In genomic region chr2:38146917-38147307, GRCh38 we compare ENCODE assay signal across 1 cellular context.
TF ChIP-seq lines count a peak whose summit lies in the region.

No MANE protein-coding gene starts in this region.

TF ChIP-seq in GM12878, 131 proteins besides CTCF, POLR2A, EP300 and RAD21 (continued from another document and continues in another):
- TF ChIP-seq, protein P1, sequence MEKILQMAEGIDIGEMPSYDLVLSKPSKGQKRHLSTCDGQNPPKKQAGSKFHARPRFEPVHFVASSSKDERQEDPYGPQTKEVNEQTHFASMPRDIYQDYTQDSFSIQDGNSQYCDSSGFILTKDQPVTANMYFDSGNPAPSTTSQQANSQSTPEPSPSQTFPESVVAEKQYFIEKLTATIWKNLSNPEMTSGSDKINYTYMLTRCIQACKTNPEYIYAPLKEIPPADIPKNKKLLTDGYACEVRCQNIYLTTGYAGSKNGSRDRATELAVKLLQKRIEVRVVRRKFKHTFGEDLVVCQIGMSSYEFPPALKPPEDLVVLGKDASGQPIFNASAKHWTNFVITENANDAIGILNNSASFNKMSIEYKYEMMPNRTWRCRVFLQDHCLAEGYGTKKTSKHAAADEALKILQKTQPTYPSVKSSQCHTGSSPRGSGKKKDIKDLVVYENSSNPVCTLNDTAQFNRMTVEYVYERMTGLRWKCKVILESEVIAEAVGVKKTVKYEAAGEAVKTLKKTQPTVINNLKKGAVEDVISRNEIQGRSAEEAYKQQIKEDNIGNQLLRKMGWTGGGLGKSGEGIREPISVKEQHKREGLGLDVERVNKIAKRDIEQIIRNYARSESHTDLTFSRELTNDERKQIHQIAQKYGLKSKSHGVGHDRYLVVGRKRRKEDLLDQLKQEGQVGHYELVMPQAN (conservative IDR thresholded peaks at IDR 0.05): no peak
- TF ChIP-seq EED (IDR thresholded peaks at IDR 0.05; ENCODE audit: low read depth) (peak; percentile 98), HDAC6 (IDR thresholded peaks at IDR 0.05; ENCODE audit: unreplicated experiment) (no peak), SMC3 (IDR thresholded peaks at IDR 0.05; ENCODE audit: borderline replicate concordance, low read length) (no peak), CHD4 (IDR thresholded peaks at IDR 0.05) (no peak), STAT1 (conservative IDR thresholded peaks at IDR 0.05) (no peak), NBN (IDR thresholded peaks at IDR 0.05) (no peak), SUZ12 (IDR thresholded peaks at IDR 0.05; ENCODE audit: unreplicated experiment) (no peak), POLR2AphosphoS2 (IDR thresholded peaks at IDR 0.05; ENCODE audit: low read depth, low read length) (no peak), JUNB (IDR thresholded peaks at IDR 0.05) (peak; percentile 98), SMAD5 (IDR thresholded peaks at IDR 0.05; ENCODE audit: low read depth) (no peak), RFX5 (IDR thresholded peaks at IDR 0.05; ENCODE audit: low read depth, low read length) (no peak), SIX5 (IDR thresholded peaks at IDR 0.05; ENCODE audit: low read depth, low read length, severe bottlenecking) (no peak), LARP7 (IDR thresholded peaks at IDR 0.05) (no peak), RCOR1 (conservative IDR thresholded peaks at IDR 0.05; ENCODE audit: low read depth, low read length) (no peak), EGR1 (IDR thresholded peaks at IDR 0.05; ENCODE audit: borderline replicate concordance in 1 of 2, low read depth in 2 of 2, low read length in 2 of 2) (peak in 1 of 2 experiments; percentile 88; a peak in 2 of 3 replicates), JUND (IDR thresholded peaks at IDR 0.05; ENCODE audit: low read depth, low read length) (peak; percentile 83), RELA (IDR thresholded peaks at IDR 0.05; ENCODE audit: borderline replicate concordance, partially characterized antibody) (peak; percentile 12), IKZF1 (conservative IDR thresholded peaks at IDR 0.05) (peak; percentile 95), RUNX3 (IDR thresholded peaks at IDR 0.05; ENCODE audit: low read length) (peak; percentile 90), PBX3 (IDR thresholded peaks at IDR 0.05; ENCODE audit: insufficient replicate concordance, low read depth, low read length) (no peak), MLLT1 (IDR thresholded peaks at IDR 0.05) (no peak), HDGF (IDR thresholded peaks at IDR 0.05) (no peak), STAT3 (IDR thresholded peaks at IDR 0.05; ENCODE audit: low read depth, low read length) (no peak), NR2C1 (IDR thresholded peaks at IDR 0.05) (peak; percentile 49), BMI1 (IDR thresholded peaks at IDR 0.05; ENCODE audit: borderline replicate concordance) (no peak), MEF2B (IDR thresholded peaks at IDR 0.05; ENCODE audit: partially characterized antibody, poor library complexity, severe bottlenecking) (no peak), FOS (IDR thresholded peaks at IDR 0.05; ENCODE audit: borderline replicate concordance, extremely low read depth, insufficient read length) (no peak)
- TF ChIP-seq, protein P2, sequence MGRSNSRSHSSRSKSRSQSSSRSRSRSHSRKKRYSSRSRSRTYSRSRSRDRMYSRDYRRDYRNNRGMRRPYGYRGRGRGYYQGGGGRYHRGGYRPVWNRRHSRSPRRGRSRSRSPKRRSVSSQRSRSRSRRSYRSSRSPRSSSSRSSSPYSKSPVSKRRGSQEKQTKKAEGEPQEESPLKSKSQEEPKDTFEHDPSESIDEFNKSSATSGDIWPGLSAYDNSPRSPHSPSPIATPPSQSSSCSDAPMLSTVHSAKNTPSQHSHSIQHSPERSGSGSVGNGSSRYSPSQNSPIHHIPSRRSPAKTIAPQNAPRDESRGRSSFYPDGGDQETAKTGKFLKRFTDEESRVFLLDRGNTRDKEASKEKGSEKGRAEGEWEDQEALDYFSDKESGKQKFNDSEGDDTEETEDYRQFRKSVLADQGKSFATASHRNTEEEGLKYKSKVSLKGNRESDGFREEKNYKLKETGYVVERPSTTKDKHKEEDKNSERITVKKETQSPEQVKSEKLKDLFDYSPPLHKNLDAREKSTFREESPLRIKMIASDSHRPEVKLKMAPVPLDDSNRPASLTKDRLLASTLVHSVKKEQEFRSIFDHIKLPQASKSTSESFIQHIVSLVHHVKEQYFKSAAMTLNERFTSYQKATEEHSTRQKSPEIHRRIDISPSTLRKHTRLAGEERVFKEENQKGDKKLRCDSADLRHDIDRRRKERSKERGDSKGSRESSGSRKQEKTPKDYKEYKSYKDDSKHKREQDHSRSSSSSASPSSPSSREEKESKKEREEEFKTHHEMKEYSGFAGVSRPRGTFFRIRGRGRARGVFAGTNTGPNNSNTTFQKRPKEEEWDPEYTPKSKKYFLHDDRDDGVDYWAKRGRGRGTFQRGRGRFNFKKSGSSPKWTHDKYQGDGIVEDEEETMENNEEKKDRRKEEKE (IDR thresholded peaks at IDR 0.05): no peak
- TF ChIP-seq, protein P3, sequence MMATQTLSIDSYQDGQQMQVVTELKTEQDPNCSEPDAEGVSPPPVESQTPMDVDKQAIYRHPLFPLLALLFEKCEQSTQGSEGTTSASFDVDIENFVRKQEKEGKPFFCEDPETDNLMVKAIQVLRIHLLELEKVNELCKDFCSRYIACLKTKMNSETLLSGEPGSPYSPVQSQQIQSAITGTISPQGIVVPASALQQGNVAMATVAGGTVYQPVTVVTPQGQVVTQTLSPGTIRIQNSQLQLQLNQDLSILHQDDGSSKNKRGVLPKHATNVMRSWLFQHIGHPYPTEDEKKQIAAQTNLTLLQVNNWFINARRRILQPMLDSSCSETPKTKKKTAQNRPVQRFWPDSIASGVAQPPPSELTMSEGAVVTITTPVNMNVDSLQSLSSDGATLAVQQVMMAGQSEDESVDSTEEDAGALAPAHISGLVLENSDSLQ (IDR thresholded peaks at IDR 0.05): no peak
- TF ChIP-seq, protein P4, sequence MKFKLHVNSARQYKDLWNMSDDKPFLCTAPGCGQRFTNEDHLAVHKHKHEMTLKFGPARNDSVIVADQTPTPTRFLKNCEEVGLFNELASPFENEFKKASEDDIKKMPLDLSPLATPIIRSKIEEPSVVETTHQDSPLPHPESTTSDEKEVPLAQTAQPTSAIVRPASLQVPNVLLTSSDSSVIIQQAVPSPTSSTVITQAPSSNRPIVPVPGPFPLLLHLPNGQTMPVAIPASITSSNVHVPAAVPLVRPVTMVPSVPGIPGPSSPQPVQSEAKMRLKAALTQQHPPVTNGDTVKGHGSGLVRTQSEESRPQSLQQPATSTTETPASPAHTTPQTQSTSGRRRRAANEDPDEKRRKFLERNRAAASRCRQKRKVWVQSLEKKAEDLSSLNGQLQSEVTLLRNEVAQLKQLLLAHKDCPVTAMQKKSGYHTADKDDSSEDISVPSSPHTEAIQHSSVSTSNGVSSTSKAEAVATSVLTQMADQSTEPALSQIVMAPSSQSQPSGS (IDR thresholded peaks at IDR 0.05; ENCODE audit: low read length): peak; percentile 96
- TF ChIP-seq, protein P5, sequence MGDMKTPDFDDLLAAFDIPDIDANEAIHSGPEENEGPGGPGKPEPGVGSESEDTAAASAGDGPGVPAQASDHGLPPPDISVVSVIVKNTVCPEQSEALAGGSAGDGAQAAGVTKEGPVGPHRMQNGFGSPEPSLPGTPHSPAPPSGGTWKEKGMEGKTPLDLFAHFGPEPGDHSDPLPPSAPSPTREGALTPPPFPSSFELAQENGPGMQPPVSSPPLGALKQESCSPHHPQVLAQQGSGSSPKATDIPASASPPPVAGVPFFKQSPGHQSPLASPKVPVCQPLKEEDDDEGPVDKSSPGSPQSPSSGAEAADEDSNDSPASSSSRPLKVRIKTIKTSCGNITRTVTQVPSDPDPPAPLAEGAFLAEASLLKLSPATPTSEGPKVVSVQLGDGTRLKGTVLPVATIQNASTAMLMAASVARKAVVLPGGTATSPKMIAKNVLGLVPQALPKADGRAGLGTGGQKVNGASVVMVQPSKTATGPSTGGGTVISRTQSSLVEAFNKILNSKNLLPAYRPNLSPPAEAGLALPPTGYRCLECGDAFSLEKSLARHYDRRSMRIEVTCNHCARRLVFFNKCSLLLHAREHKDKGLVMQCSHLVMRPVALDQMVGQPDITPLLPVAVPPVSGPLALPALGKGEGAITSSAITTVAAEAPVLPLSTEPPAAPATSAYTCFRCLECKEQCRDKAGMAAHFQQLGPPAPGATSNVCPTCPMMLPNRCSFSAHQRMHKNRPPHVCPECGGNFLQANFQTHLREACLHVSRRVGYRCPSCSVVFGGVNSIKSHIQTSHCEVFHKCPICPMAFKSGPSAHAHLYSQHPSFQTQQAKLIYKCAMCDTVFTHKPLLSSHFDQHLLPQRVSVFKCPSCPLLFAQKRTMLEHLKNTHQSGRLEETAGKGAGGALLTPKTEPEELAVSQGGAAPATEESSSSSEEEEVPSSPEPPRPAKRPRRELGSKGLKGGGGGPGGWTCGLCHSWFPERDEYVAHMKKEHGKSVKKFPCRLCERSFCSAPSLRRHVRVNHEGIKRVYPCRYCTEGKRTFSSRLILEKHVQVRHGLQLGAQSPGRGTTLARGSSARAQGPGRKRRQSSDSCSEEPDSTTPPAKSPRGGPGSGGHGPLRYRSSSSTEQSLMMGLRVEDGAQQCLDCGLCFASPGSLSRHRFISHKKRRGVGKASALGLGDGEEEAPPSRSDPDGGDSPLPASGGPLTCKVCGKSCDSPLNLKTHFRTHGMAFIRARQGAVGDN (IDR thresholded peaks at IDR 0.05): no peak
- TF ChIP-seq, protein P6, sequence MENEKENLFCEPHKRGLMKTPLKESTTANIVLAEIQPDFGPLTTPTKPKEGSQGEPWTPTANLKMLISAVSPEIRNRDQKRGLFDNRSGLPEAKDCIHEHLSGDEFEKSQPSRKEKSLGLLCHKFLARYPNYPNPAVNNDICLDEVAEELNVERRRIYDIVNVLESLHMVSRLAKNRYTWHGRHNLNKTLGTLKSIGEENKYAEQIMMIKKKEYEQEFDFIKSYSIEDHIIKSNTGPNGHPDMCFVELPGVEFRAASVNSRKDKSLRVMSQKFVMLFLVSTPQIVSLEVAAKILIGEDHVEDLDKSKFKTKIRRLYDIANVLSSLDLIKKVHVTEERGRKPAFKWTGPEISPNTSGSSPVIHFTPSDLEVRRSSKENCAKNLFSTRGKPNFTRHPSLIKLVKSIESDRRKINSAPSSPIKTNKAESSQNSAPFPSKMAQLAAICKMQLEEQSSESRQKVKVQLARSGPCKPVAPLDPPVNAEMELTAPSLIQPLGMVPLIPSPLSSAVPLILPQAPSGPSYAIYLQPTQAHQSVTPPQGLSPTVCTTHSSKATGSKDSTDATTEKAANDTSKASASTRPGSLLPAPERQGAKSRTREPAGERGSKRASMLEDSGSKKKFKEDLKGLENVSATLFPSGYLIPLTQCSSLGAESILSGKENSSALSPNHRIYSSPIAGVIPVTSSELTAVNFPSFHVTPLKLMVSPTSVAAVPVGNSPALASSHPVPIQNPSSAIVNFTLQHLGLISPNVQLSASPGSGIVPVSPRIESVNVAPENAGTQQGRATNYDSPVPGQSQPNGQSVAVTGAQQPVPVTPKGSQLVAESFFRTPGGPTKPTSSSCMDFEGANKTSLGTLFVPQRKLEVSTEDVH (IDR thresholded peaks at IDR 0.05; ENCODE audit: low read depth, partially characterized antibody): no peak
- TF ChIP-seq, protein P7, sequence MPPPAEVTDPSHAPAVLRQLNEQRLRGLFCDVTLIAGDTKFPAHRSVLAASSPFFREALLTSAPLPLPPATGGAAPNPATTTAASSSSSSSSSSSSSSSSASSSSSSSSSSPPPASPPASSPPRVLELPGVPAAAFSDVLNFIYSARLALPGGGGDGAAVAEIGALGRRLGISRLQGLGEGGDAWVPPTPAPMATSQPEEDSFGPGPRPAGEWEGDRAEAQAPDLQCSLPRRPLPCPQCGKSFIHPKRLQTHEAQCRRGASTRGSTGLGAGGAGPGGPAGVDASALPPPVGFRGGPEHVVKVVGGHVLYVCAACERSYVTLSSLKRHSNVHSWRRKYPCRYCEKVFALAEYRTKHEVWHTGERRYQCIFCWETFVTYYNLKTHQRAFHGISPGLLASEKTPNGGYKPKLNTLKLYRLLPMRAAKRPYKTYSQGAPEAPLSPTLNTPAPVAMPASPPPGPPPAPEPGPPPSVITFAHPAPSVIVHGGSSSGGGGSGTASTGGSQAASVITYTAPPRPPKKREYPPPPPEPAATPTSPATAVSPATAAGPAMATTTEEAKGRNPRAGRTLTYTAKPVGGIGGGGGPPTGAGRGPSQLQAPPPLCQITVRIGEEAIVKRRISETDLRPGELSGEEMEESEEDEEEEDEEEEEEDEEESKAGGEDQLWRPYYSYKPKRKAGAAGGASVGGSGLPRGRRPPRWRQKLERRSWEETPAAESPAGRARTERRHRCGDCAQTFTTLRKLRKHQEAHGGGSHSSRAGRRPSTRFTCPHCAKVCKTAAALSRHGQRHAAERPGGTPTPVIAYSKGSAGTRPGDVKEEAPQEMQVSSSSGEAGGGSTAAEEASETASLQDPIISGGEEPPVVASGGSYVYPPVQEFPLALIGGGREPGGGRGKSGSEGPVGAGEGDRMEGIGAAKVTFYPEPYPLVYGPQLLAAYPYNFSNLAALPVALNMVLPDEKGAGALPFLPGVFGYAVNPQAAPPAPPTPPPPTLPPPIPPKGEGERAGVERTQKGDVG (CRISPR knock-in tag; IDR thresholded peaks at IDR 0.05): no peak
- TF ChIP-seq, protein P8, sequence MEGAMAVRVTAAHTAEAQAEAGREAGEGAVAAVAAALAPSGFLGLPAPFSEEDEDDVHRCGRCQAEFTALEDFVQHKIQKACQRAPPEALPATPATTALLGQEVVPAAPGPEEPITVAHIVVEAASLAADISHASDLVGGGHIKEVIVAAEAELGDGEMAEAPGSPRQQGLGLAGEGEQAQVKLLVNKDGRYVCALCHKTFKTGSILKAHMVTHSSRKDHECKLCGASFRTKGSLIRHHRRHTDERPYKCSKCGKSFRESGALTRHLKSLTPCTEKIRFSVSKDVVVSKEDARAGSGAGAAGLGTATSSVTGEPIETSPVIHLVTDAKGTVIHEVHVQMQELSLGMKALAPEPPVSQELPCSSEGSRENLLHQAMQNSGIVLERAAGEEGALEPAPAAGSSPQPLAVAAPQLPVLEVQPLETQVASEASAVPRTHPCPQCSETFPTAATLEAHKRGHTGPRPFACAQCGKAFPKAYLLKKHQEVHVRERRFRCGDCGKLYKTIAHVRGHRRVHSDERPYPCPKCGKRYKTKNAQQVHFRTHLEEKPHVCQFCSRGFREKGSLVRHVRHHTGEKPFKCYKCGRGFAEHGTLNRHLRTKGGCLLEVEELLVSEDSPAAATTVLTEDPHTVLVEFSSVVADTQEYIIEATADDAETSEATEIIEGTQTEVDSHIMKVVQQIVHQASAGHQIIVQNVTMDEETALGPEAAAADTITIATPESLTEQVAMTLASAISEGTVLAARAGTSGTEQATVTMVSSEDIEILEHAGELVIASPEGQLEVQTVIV (IDR thresholded peaks at IDR 0.05; ENCODE audit: borderline replicate concordance, partially characterized antibody): no peak
